ENCODE assay signal across 14 cellular contexts in genomic region chr10:31618541-31619291, GRCh38.
DNase-seq lines count a peak whose midpoint lies in the region; ATAC-seq and TF ChIP-seq lines count a peak whose summit lies in the region.
"Had no signal": no experiment of that assay in that cellular context is flagged by ENCODE, and none has a peak within 500 bp of the region (broad histone marks: within the 10 kb centered on the region; RNA-seq: fewer than 3 reads in every experiment).

No MANE protein-coding gene starts in this region.

- peak; percentile 37 for DNase-seq in BE2C
- DNase-seq in amniotic epithelial cell (ENCODE audit: low read depth), result peak; percentile 62
- peak; percentile 55 to 63 for DNase-seq in heart right ventricle
- DNase-seq in sigmoid colon, result peak; percentile 78
- no peak for DNase-seq in NCI-H2081 (lab: John Stamatoyannopoulos, UW)
- no peak for DNase-seq in activated T-cell treated with anti-CD3 and anti-CD28 coated beads, Interleukin-2, amount 50 U/mL, for 48 hours
- DNase-seq in NCI-H187 treated with DMSO at 0.1 percent for 48 hours (lab: John Stamatoyannopoulos, UW), result no peak
- DNase-seq: activated B cell treated with CpG ODN at 0.5 μM for 24 hours; activated T-cell treated with anti-CD3 and anti-CD28 coated beads, Interleukin-2, amount 50 U/mL, for 1 hour; foreskin keratinocyte; NCI-H1092; posterior cingulate gyrus had no signal

- H3K4me3 ChIP-seq in BE2C (ENCODE audit: low read depth, low read length) (no peak overlapping the region), heart right ventricle (no peak overlapping the region), sigmoid colon (no peak overlapping the region)
- H3K4me3 ChIP-seq: thyroid gland had no signal

- H3K9me3 ChIP-seq in BE2C (no peaks in the 10 kb centered on the region), heart right ventricle (peaks cover 0 to 12% (median 0%) of the 10 kb centered on the region in 11 donors), sigmoid colon (no peaks in the 10 kb centered on the region)
- H3K9me3 ChIP-seq: thyroid gland had no signal

- H3K4me1 ChIP-seq in BE2C, result peaks cover 12% of the 10 kb centered on the region
- H3K4me1 ChIP-seq in heart right ventricle, result peaks cover 8 to 54% (median 37%) of the 10 kb centered on the region in 9 donors
- H3K4me1 ChIP-seq in sigmoid colon, result peaks cover 0 to 43% (median 33%) of the 10 kb centered on the region in 4 donors
- H3K4me1 ChIP-seq: foreskin keratinocyte had no signal

- intact Hi-C loops in heart right ventricle (cut with DNase I) (loop anchor here in 2 of 10 donors (10.0 kb wide), 2 partner anchors 146 to 294 kb away; no protein-coding TSS in a partner anchor), sigmoid colon (cut with DNase I) (no loop called here)

- H3K27me3 ChIP-seq in BE2C, result no peaks in the 10 kb centered on the region
- H3K27me3 ChIP-seq in heart right ventricle, result no peaks in the 10 kb centered on the region
- no peaks in the 10 kb centered on the region for H3K27me3 ChIP-seq in sigmoid colon
- H3K27me3 ChIP-seq: foreskin keratinocyte, thyroid gland had no signal

- peak overlapping the region in 9 of 10 donors; percentile 24 to 79 (median 65) for H3K27ac ChIP-seq in heart right ventricle
- peak overlapping the region in 3 of 4 donors; percentile 15 to 78 (median 42) for H3K27ac ChIP-seq in sigmoid colon
- H3K27ac ChIP-seq: foreskin keratinocyte, thyroid gland had no signal

- no peak for TF ChIP-seq EP300 in sigmoid colon (IDR thresholded peaks at IDR 0.05)

- WGBS in heart right ventricle, 2 donors, result 58 to 75% methylated on average over 17 of the region's 17 CpGs
- 64 to 75% methylated on average over 17 of the region's 17 CpGs for WGBS in sigmoid colon, 2 donors

- peak; percentile 15 to 74 (median 48) for ATAC-seq in heart right ventricle
- ATAC-seq in HG03571 (IDR thresholded peaks at IDR 0.05; ENCODE audit: unreplicated experiment), result no peak
- ATAC-seq: foreskin keratinocyte had no signal

- no peaks in the 10 kb centered on the region for H3K36me3 ChIP-seq in BE2C
- no peaks in the 10 kb centered on the region for H3K36me3 ChIP-seq in heart right ventricle
- no peaks in the 10 kb centered on the region for H3K36me3 ChIP-seq in sigmoid colon
- H3K36me3 ChIP-seq: thyroid gland had no signal

- no peak for TF ChIP-seq POLR2A in sigmoid colon (IDR thresholded peaks at IDR 0.05)

- TF ChIP-seq CTCF in BE2C (IDR thresholded peaks at IDR 0.05; ENCODE audit: low read depth, low read length) (no peak), heart right ventricle (IDR thresholded peaks at IDR 0.05) (no peak), sigmoid colon (IDR thresholded peaks at IDR 0.05) (no peak)

Comparison
In these comparisons a context has a peak if more than half of its experiments do, and no peak if none do; other contexts are left out.
1. DNase-seq: peak in BE2C (single experiment), amniotic epithelial cell (single experiment), heart right ventricle (2 of 2) and sigmoid colon (single experiment); none in NCI-H2081 (0 of 2), activated T-cell treated with anti-CD3 and anti-CD28 coated beads, Interleukin-2, amount 50 U/mL, for 48 hours (0 of 2) and NCI-H187 treated with DMSO at 0.1 percent for 48 hours (single experiment).